23 cellular contexts compared by ENCODE assay signal in the genomic region with DNA sequence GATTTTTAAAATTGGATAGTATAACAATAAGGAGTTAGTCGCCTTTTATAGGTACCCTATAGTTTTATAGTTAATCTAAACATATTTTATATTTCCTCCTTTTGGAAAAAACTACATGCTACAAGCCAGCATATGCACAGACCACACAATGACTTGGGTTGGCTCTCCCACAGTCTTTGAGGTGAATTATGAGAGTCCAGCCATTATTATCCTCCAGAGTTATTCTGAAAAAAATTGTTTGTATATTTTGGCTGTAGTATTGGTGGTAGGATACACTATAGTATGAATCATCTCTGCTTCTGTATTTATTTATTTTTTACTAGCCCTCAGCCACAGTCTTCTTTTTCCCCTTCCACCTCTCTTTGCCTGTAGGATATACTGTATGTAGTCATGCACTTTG.
A peak's percentile ranks its signal among the peaks of the same experiment; 100 is the strongest.
DNase-seq lines count a peak whose midpoint lies in the region; ATAC-seq, FAIRE-seq and TF ChIP-seq lines count a peak whose summit lies in the region.
"Had no signal": no experiment of that assay in that cellular context is flagged by ENCODE, and none has a peak within 500 bp of the region (broad histone marks: within the 10 kb centered on the region; RNA-seq: fewer than 3 reads in every experiment).

No MANE protein-coding gene starts in this region.

- no peak for TF ChIP-seq POLR2A in GM12878 (IDR thresholded peaks at IDR 0.05; ENCODE audit: low read depth, low read length)
- no peak for TF ChIP-seq POLR2A in tibial nerve (IDR thresholded peaks at IDR 0.05)

- H3K9me3 ChIP-seq in OCI-LY7 (ENCODE audit: low read length) (no peaks in the 10 kb centered on the region), GM12878 (replicated peaks; ENCODE audit: control insufficient read depth, insufficient read depth, low read length) (no peaks in the 10 kb centered on the region; the same call in 2 of the 3 replicates), tibial nerve (no peaks in the 10 kb centered on the region)
- H3K9me3 ChIP-seq: Peyer's patch had no signal

- no peaks in the 10 kb centered on the region for H3K27me3 ChIP-seq in GM12878 (replicated peaks in 1 of 2; ENCODE audit: control insufficient read depth in 2 of 2, insufficient read depth in 2 of 2, low read length in 1 of 2)
- no peaks in the 10 kb centered on the region for H3K27me3 ChIP-seq in tibial nerve
- H3K27me3 ChIP-seq: Peyer's patch had no signal

- POLR2A ChIA-PET in OCI-LY7 (lab: Charles Lee): no interaction called here
- POLR2A ChIA-PET in GM12878 (lab: Charles Lee): no interaction called here

- H3K4me2 ChIP-seq in OCI-LY7 (ENCODE audit: low read length) (no peak overlapping the region), GM12878 (ENCODE audit: control insufficient read depth, insufficient read depth) (no peak overlapping the region)

- H4K20me1 ChIP-seq in OCI-LY7 (ENCODE audit: insufficient read depth, low read length) (no peaks in the 10 kb centered on the region), GM12878 (ENCODE audit: control insufficient read depth, insufficient read depth) (no peaks in the 10 kb centered on the region)

- H3K27ac ChIP-seq in OCI-LY7 (ENCODE audit: low read depth, low read length, poor library complexity, severe bottlenecking) (no peak overlapping the region), GM12878 (ENCODE audit: control insufficient read depth, insufficient read depth) (no peak overlapping the region), tibial nerve (no peak overlapping the region)
- H3K27ac ChIP-seq: Peyer's patch, SK-N-MC had no signal

- peak; percentile 42 for DNase-seq in H4 (ENCODE audit: low spot score)
- DNase-seq in OCI-LY7 (ENCODE audit: low spot score): no peak
- DNase-seq in GM12878 (ENCODE audit: low read depth, low spot score): no peak
- DNase-seq in tibial nerve (ENCODE audit: low spot score in 2 of 2): no peak
- no peak for DNase-seq in SHP77 treated with DMSO at 0.1 percent for 48 hours (lab: John Stamatoyannopoulos, UW)
- DNase-seq in T-helper 9 cell: no peak
- DNase-seq: C1 segment of cervical spinal cord; CD4-positive, alpha-beta memory T cell; COR-L47; DMS53; EL; GDM1; H7; Karpas-422; NCI-H1105 treated with DMSO at 0.1 percent for 48 hours; NCI-H146; NCI-H1930; NCI-H510A; Peyer's patch; SIG-M5 had no signal

- H3K4me3 ChIP-seq in OCI-LY7 (ENCODE audit: low read depth, low read length, poor library complexity, severe bottlenecking): no peak overlapping the region
- H3K4me3 ChIP-seq in GM12878: no peak overlapping the region
- H3K4me3 ChIP-seq in tibial nerve: no peak overlapping the region
- H3K4me3 ChIP-seq: Peyer's patch, SK-N-MC had no signal

- ATAC-seq in GM12878: peak; percentile 4; the same call in 2 of the 3 replicates

- RAD21 ChIA-PET in GM12878 (lab: Charles Lee; ENCODE audit: unreplicated experiment): interaction anchor here (1.0 to 2.3 kb wide), 5 partner anchors 9 to 916 kb away, joined by 3 to 10 read pairs (median 7); no protein-coding TSS in a partner anchor

- H3K4me1 Mint-ChIP-seq in nephron: peaks cover 22% of the 10 kb centered on the region
- H3K4me1 Mint-ChIP-seq: CD4-positive, alpha-beta memory T cell had no signal

- H3K36me3 ChIP-seq in OCI-LY7 (ENCODE audit: insufficient read depth, low read length) (no peaks in the 10 kb centered on the region), GM12878 (ENCODE audit: control insufficient read depth in 2 of 2, insufficient read depth in 2 of 2, low read length in 1 of 2) (no peaks in the 10 kb centered on the region), tibial nerve (no peaks in the 10 kb centered on the region)
- H3K36me3 ChIP-seq: Peyer's patch had no signal

- H2AFZ ChIP-seq in OCI-LY7 (ENCODE audit: low read length) (peak overlapping the region; percentile 11; the same call in 1 of the 2 replicates), GM12878 (ENCODE audit: control insufficient read depth, low read depth, low read length) (no peak overlapping the region)

- peak overlapping the region; percentile 74 to 98 (median 98) for H3K27ac Mint-ChIP-seq in nephron
- H3K27ac Mint-ChIP-seq: CD4-positive, alpha-beta memory T cell had no signal

- 0% methylated on average over 1 of the region's 1 CpG for WGBS in GM12878 (ENCODE audit: insufficient coverage, insufficient replicate concordance, low lambda C conversion rate, missing lambda C conversion rate)
- 56 to 60% methylated on average over 1 of the region's 1 CpG for WGBS in tibial nerve, 2 donors

- no peak for TF ChIP-seq EP300 in GM12878 (IDR thresholded peaks at IDR 0.05; ENCODE audit: borderline replicate concordance in 1 of 2, control insufficient read depth in 1 of 2, low read depth in 2 of 2, low read length in 2 of 2)
- no peak for TF ChIP-seq EP300 in tibial nerve (IDR thresholded peaks at IDR 0.05)

- TF ChIP-seq RAD21 in GM12878 (IDR thresholded peaks at IDR 0.05; ENCODE audit: insufficient read depth, low read depth, low read length): no peak

- no peak overlapping the region for H3K9ac ChIP-seq in GM12878 (ENCODE audit: control insufficient read depth, insufficient read depth, low read length)

- no peak overlapping the region for H3K4me3 Mint-ChIP-seq in nephron
- H3K4me3 Mint-ChIP-seq: CD4-positive, alpha-beta memory T cell had no signal

- BruUV-seq in OCI-LY7 (replicated peaks; lab: Mats Ljungman, UMichigan) (no TSS peak), GM12878 (replicated peaks; lab: Mats Ljungman, UMichigan) (no TSS peak)

- H3K9me3 Mint-ChIP-seq in nephron: peaks cover 4% of the 10 kb centered on the region

- peaks cover 25% of the 10 kb centered on the region for H3K4me1 ChIP-seq in OCI-LY7 (ENCODE audit: insufficient read depth, low read length, poor library complexity, severe bottlenecking)
- peaks cover 2% of the 10 kb centered on the region; the same call in 1 of the 2 replicates for H3K4me1 ChIP-seq in GM12878 (ENCODE audit: control insufficient read depth, insufficient read depth, low read length)
- H3K4me1 ChIP-seq in tibial nerve: no peaks in the 10 kb centered on the region
- H3K4me1 ChIP-seq: Peyer's patch had no signal

- intact Hi-C loops in OCI-LY7 (cut with micrococcal nuclease; ENCODE audit: unreplicated experiment) (no loop called here), GM12878 (cut with micrococcal nuclease; ENCODE audit: unreplicated experiment) (no loop called here)

- no peaks in the 10 kb centered on the region for H3K36me3 Mint-ChIP-seq in nephron (ENCODE audit: low read depth)
- H3K36me3 Mint-ChIP-seq: CD4-positive, alpha-beta memory T cell had no signal

- H3K9me2 ChIP-seq in OCI-LY7 (ENCODE audit: insufficient read depth, low read length): no peaks in the 10 kb centered on the region

- H3K27me3 Mint-ChIP-seq in nephron (ENCODE audit: low read depth): no peaks in the 10 kb centered on the region

- no peak for FAIRE-seq in GM12878 (lab: Jason Lieb, UNC)
- FAIRE-seq: GM12892 had no signal

- SMC1A ChIA-PET in GM12878 (lab: Charles Lee; ENCODE audit: uncharacterized antibody, unreplicated experiment): interaction anchor here (0.6 to 0.8 kb wide), 3 partner anchors 31 to 95 kb away, joined by 3 to 5 read pairs (median 3); no protein-coding TSS in a partner anchor

- TF ChIP-seq CTCF in OCI-LY7 (conservative IDR thresholded peaks at IDR 0.05; ENCODE audit: low read length): no peak
- no peak for TF ChIP-seq CTCF in GM12878 (IDR thresholded peaks at IDR 0.05 in 2 of 3, conservative IDR thresholded peaks at IDR 0.05 in 1 of 3; ENCODE audit: control insufficient read depth in 2 of 3, extremely low read depth in 1 of 3, insufficient read depth in 1 of 3, low read depth in 3 of 3, low read length in 3 of 3)
- no peak for TF ChIP-seq CTCF in nephron (IDR thresholded peaks at IDR 0.05; ENCODE audit: unreplicated experiment in 3 of 3)
- no peak for TF ChIP-seq CTCF in tibial nerve (IDR thresholded peaks at IDR 0.05)

- in situ Hi-C loops in GM12878 (cut with MboI): no loop called here

- no peaks in the 10 kb centered on the region for H3K79me2 ChIP-seq in OCI-LY7 (ENCODE audit: insufficient read depth, low read depth, low read length)
- no peaks in the 10 kb centered on the region for H3K79me2 ChIP-seq in GM12878 (ENCODE audit: control insufficient read depth, insufficient read depth, low read length)

- CTCF ChIA-PET in OCI-LY7 (lab: Charles Lee; ENCODE audit: unreplicated experiment) (no interaction called here), GM12878 (lab: Yijun Ruan, JAX) (interaction anchor here (1.0 kb wide), 1 partner anchor 45 kb away, joined by 3 read pairs; no protein-coding TSS in a partner anchor)

TF ChIP-seq in GM12878, 131 proteins besides CTCF, POLR2A, EP300 and RAD21 (continues in another document):
- no peak for TF ChIP-seq EED (IDR thresholded peaks at IDR 0.05; ENCODE audit: low read depth)
- TF ChIP-seq TARDBP (IDR thresholded peaks at IDR 0.05; ENCODE audit: borderline replicate concordance): no peak
- no peak for TF ChIP-seq IRF4 (IDR thresholded peaks at IDR 0.05; ENCODE audit: low read depth, low read length)
- TF ChIP-seq STAT1 (conservative IDR thresholded peaks at IDR 0.05): no peak
- TF ChIP-seq ASH2L (IDR thresholded peaks at IDR 0.05; ENCODE audit: borderline replicate concordance, low read depth): no peak
- TF ChIP-seq, protein P1, sequence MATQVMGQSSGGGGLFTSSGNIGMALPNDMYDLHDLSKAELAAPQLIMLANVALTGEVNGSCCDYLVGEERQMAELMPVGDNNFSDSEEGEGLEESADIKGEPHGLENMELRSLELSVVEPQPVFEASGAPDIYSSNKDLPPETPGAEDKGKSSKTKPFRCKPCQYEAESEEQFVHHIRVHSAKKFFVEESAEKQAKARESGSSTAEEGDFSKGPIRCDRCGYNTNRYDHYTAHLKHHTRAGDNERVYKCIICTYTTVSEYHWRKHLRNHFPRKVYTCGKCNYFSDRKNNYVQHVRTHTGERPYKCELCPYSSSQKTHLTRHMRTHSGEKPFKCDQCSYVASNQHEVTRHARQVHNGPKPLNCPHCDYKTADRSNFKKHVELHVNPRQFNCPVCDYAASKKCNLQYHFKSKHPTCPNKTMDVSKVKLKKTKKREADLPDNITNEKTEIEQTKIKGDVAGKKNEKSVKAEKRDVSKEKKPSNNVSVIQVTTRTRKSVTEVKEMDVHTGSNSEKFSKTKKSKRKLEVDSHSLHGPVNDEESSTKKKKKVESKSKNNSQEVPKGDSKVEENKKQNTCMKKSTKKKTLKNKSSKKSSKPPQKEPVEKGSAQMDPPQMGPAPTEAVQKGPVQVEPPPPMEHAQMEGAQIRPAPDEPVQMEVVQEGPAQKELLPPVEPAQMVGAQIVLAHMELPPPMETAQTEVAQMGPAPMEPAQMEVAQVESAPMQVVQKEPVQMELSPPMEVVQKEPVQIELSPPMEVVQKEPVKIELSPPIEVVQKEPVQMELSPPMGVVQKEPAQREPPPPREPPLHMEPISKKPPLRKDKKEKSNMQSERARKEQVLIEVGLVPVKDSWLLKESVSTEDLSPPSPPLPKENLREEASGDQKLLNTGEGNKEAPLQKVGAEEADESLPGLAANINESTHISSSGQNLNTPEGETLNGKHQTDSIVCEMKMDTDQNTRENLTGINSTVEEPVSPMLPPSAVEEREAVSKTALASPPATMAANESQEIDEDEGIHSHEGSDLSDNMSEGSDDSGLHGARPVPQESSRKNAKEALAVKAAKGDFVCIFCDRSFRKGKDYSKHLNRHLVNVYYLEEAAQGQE (IDR thresholded peaks at IDR 0.05; ENCODE audit: low read depth, low read length): no peak
